ENCODE assay signal across 14 cellular contexts in the genomic region with DNA sequence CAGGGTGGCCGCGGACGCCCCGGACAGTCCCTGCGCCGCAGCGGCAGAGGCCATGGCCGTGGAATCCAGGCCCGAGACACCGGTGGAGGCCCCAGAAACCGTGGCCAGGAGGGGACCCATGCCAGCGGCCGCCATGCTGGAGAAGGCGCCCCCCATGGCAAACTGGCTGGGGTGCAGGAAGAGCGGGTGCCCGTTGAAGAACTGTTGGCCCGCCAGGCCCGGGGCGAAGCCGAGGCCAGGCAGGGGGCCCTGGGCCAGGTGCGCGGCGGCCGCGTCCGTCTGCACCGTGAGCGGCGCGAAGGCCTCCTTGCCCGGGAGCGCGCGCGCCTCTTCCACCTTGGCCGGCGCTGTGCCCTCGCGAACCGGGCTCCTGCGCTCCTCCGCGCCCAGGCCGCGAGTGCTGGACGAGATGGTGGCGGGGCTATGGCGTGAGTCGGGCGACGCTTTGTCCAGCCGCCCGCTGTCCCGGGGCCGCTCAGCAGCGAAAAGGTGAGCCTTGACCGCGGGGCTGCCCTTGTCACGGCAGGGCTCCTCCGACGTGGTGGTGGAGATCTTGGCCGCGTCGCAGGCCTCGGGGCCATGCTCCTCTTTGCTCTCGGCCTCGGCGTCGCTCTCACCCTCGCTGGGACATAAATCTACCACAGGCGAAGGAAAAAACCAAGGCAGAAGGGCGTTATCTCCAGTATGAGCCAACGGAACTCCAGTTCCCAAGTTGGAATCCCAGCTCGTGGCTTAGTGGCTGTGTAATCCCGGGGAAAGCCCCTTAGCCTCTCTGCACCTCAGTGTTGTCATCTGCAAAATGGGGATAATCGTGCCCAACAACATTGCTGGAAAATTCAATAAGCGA. TPM values are rescaled to one million over a fixed set of nuclear protein-coding genes. Genes with fewer than 3 reads are reported as not detected.
A peak's percentile ranks its signal among the peaks of the same experiment; 100 is the strongest.
DNase-seq lines count a peak whose midpoint lies in the region; ATAC-seq and TF ChIP-seq lines count a peak whose summit lies in the region.
"Had no signal": no experiment of that assay in that cellular context is flagged by ENCODE, and none has a peak within 500 bp of the region (broad histone marks: within the 10 kb centered on the region; RNA-seq: fewer than 3 reads in every experiment).

No MANE protein-coding gene starts in this region.

- 12% methylated on average over 23 of the region's 77 CpGs; no CpG with 5 or more reads in 1 of the 2 experiments for WGBS in IMR-90 (ENCODE audit: extremely low coverage in 2 of 2, insufficient read length in 1 of 2), 2 experiments
- WGBS in neuronal stem cell (ENCODE audit: extremely low coverage in 2 of 2, insufficient read length in 2 of 2, insufficient replicate concordance in 1 of 2), 2 donors = no CpG with 5 or more reads among the region's 77 CpGs
- 68 to 89% methylated on average over 13 to 29 of the region's 77 CpGs for WGBS in esophagus squamous epithelium, 2 donors

- peak overlapping the region; percentile 58 for H4K91ac ChIP-seq in IMR-90 (ENCODE audit: insufficient read depth, low read depth, low read length)
- no peak overlapping the region for H4K91ac ChIP-seq in neuronal stem cell (ENCODE audit: low read depth, low read length, poor library complexity)

- peak overlapping the region; percentile 64 for H3K4me3 ChIP-seq in BE2C (ENCODE audit: low read depth, low read length)
- H3K4me3 ChIP-seq in IMR-90 (ENCODE audit: insufficient read depth, low read depth, low read length) = peak overlapping the region; percentile 17
- H3K4me3 ChIP-seq in neuronal stem cell (ENCODE audit: low read length in 2 of 2) = peak overlapping the region in 1 of 2 donors; percentile 59
- no peak overlapping the region for H3K4me3 ChIP-seq in esophagus squamous epithelium
- no peak overlapping the region for H3K4me3 ChIP-seq in MM.1S (ENCODE audit: low read length)

- in situ Hi-C loops in IMR-90 (cut with MboI; ENCODE audit: low sequenced_read_pairs) = loop anchor here (5.0 kb wide), 2 partner anchors 272 to 1083 kb away; no protein-coding TSS in a partner anchor

- H3K4me3 Mint-ChIP-seq in activated naive CD4-positive, alpha-beta T cell treated with anti-CD3 and anti-CD28 coated beads for 36 hours = no peak overlapping the region
- H3K4me3 Mint-ChIP-seq: stimulated activated naive B cell treated with anti-CD40 and anti-IgM and Interleukin-4, amounts not matched to agents 10 μg/mL and 1 μg/mL and 100 μg/mL, for 72 hours had no signal

- H2BK120ac ChIP-seq in IMR-90 (ENCODE audit: low read depth, low read length) = peak overlapping the region; percentile 71
- no peak overlapping the region for H2BK120ac ChIP-seq in neuronal stem cell (ENCODE audit: low read depth, low read length)

- peaks cover 80% of the 10 kb centered on the region for H3K27me3 Mint-ChIP-seq in activated naive CD4-positive, alpha-beta T cell treated with anti-CD3 and anti-CD28 coated beads for 36 hours (ENCODE audit: low read depth)

- H3K27me3 ChIP-seq in BE2C = no peaks in the 10 kb centered on the region
- no peaks in the 10 kb centered on the region for H3K27me3 ChIP-seq in IMR-90 (ENCODE audit: control insufficient read depth, insufficient read depth, low read length)
- H3K27me3 ChIP-seq in foreskin keratinocyte = no peaks in the 10 kb centered on the region
- H3K27me3 ChIP-seq in neuronal stem cell (ENCODE audit: control insufficient read depth in 3 of 3, insufficient read depth in 3 of 3, low read depth in 1 of 3, low read length in 3 of 3) = peaks cover 45 to 100% (median 97%) of the 10 kb centered on the region in 3 experiments
- H3K27me3 ChIP-seq in esophagus squamous epithelium = peaks cover 0 to 63% (median 0%) of the 10 kb centered on the region in 4 donors
- peaks cover 11% of the 10 kb centered on the region for H3K27me3 ChIP-seq in MM.1S (replicated peaks; ENCODE audit: insufficient read depth, low read length)

- intact Hi-C loops in IMR-90 (cut with micrococcal nuclease) (loop anchor here (5.0 kb wide), 1 partner anchor 272 kb away; no protein-coding TSS in a partner anchor), esophagus squamous epithelium (cut with DNase I) (no loop called here)
- intact Hi-C loops in activated naive CD4-positive, alpha-beta T cell treated with anti-CD3 and anti-CD28 coated beads for 36 hours (cut with micrococcal nuclease) = no loop called here

- CTCF ChIA-PET in IMR-90 (lab: Yijun Ruan, JAX) = interaction anchor here (1.2 to 1.4 kb wide), 2 partner anchors 10 to 1079 kb away, joined by 3 to 5 read pairs; a partner anchor contains a TSS
- CTCF ChIA-PET in activated naive CD4-positive, alpha-beta T cell treated with anti-CD3 and anti-CD28 coated beads for 36 hours (lab: Charles Lee) = interaction anchor here (1.6 kb wide), 1 partner anchor 12 kb away, joined by 5 read pairs; no protein-coding TSS in a partner anchor

- H3K36me3 ChIP-seq in BE2C = peaks cover 89% of the 10 kb centered on the region
- peaks cover 59% of the 10 kb centered on the region for H3K36me3 ChIP-seq in IMR-90 (ENCODE audit: control insufficient read depth, insufficient read depth, low read length)
- no peaks in the 10 kb centered on the region for H3K36me3 ChIP-seq in neuronal stem cell (replicated peaks in 1 of 2; ENCODE audit: control insufficient read depth in 2 of 2, insufficient read depth in 2 of 2, low read length in 2 of 2)
- peaks cover 0 to 41% (median 0%) of the 10 kb centered on the region in 3 donors for H3K36me3 ChIP-seq in esophagus squamous epithelium
- H3K36me3 ChIP-seq in MM.1S (replicated peaks; ENCODE audit: insufficient read depth, low read length) = no peaks in the 10 kb centered on the region

- POLR2A ChIA-PET in IMR-90 (lab: Charles Lee; ENCODE audit: unreplicated experiment) = interaction anchor here (0.6 to 2.1 kb wide), 2 partner anchors 10 to 99 kb away, joined by 3 to 6 read pairs; a partner anchor contains a TSS

- peak overlapping the region; percentile 66; the same call in 1 of the 2 replicates for H3K56ac ChIP-seq in IMR-90 (ENCODE audit: extremely low read depth, insufficient read depth, low read length)

- H3K79me2 ChIP-seq in MM.1S (ENCODE audit: low read length) = no peaks in the 10 kb centered on the region

- no peak overlapping the region for H2AK9ac ChIP-seq in IMR-90 (replicated peaks; ENCODE audit: low read depth, low read length, poor library complexity)

- H3K79me1 ChIP-seq in IMR-90 (ENCODE audit: low read depth in 1 of 2, low read length in 2 of 2) (peaks cover 0 to 10% of the 10 kb centered on the region in 2 experiments; a peak in 1 of 4 replicates), neuronal stem cell (ENCODE audit: low read depth, low read length) (no peaks in the 10 kb centered on the region)

- no peaks in the 10 kb centered on the region for H3K9me2 ChIP-seq in MM.1S (replicated peaks; ENCODE audit: insufficient read depth, low read length)

- TF ChIP-seq POLR2A in IMR-90 (IDR thresholded peaks at IDR 0.05; ENCODE audit: low read depth, low read length) = peak; percentile 42; the same call in 1 of the 2 replicates
- TF ChIP-seq POLR2A in esophagus squamous epithelium (IDR thresholded peaks at IDR 0.05) = no peak

- peak overlapping the region; percentile 17 for H2AFZ ChIP-seq in IMR-90 (replicated peaks; ENCODE audit: low read length, poor library complexity)
- H2AFZ ChIP-seq in neuronal stem cell (ENCODE audit: low read length) = peak overlapping the region; percentile 17
- H2AFZ ChIP-seq in MM.1S (ENCODE audit: low read length) = no peak overlapping the region

- H3K9ac ChIP-seq in IMR-90 (ENCODE audit: low read depth, low read length) = peak overlapping the region; percentile 79
- no peak overlapping the region for H3K9ac ChIP-seq in neuronal stem cell (ENCODE audit: low read depth, low read length, poor library complexity)
- no peak overlapping the region for H3K9ac ChIP-seq in MM.1S (ENCODE audit: low read length)

- peak; percentile 47 for DNase-seq in BE2C
- DNase-seq in IMR-90 = peak; percentile 64
- DNase-seq in foreskin keratinocyte = peak in 1 of 2 donors; percentile 50
- peak; percentile 21 for DNase-seq in neuronal stem cell (ENCODE audit: low spot score)
- DNase-seq in esophagus squamous epithelium (lab: John Stamatoyannopoulos, UW) = no peak
- no peak for DNase-seq in activated naive CD4-positive, alpha-beta T cell treated with anti-CD3 and anti-CD28 coated beads for 36 hours
- no peak for DNase-seq in MM.1S
- DNase-seq: effector memory CD4-positive, alpha-beta T cell; GOT3; Kasumi-1; naive B cell; NCI-H1694 treated with DMSO at 0.1 percent for 48 hours; stimulated activated naive B cell treated with anti-CD40 and anti-IgM and Interleukin-4, amounts not matched to agents 10 μg/mL and 1 μg/mL and 100 μg/mL, for 72 hours had no signal

- no peak for TF ChIP-seq RAD21 in IMR-90 (IDR thresholded peaks at IDR 0.05; ENCODE audit: low read length)

- no peak overlapping the region for H2BK20ac ChIP-seq in IMR-90 (ENCODE audit: low read depth, low read length)

- H2BK5ac ChIP-seq in IMR-90 (ENCODE audit: low read depth, low read length, poor library complexity, severe bottlenecking) = peak overlapping the region; percentile 89
- H2BK5ac ChIP-seq in neuronal stem cell (ENCODE audit: low read length) = no peak overlapping the region

- H3K36me3 Mint-ChIP-seq in activated naive CD4-positive, alpha-beta T cell treated with anti-CD3 and anti-CD28 coated beads for 36 hours (ENCODE audit: low read depth) = peaks cover 2% of the 10 kb centered on the region
- H3K36me3 Mint-ChIP-seq: naive B cell; stimulated activated naive B cell treated with anti-CD40 and anti-IgM and Interleukin-4, amounts not matched to agents 10 μg/mL and 1 μg/mL and 100 μg/mL, for 72 hours had no signal

- peak overlapping the region; percentile 78 for H3K4ac ChIP-seq in IMR-90 (ENCODE audit: low read depth, low read length)
- no peak overlapping the region for H3K4ac ChIP-seq in neuronal stem cell (ENCODE audit: low read length)

- H4K5ac ChIP-seq in IMR-90 (ENCODE audit: low read depth, low read length) = peak overlapping the region; percentile 73

- H3K4me1 ChIP-seq in BE2C (peaks cover 23% of the 10 kb centered on the region), IMR-90 (ENCODE audit: control insufficient read depth, insufficient read depth, low read length) (peaks cover 16% of the 10 kb centered on the region), foreskin keratinocyte (peaks cover 55% of the 10 kb centered on the region), neuronal stem cell (ENCODE audit: control insufficient read depth in 2 of 2, insufficient read depth in 1 of 2, low read depth in 1 of 2, low read length in 2 of 2) (no peaks in the 10 kb centered on the region), esophagus squamous epithelium (peaks cover 0 to 24% (median 0%) of the 10 kb centered on the region in 3 donors), MM.1S (ENCODE audit: low read length) (no peaks in the 10 kb centered on the region)

- peak overlapping the region; percentile 80 for H3K18ac ChIP-seq in IMR-90 (ENCODE audit: low read depth, low read length)
- peak overlapping the region; percentile 55 for H3K18ac ChIP-seq in neuronal stem cell (ENCODE audit: low read length)

- TF ChIP-seq CTCF in BE2C (IDR thresholded peaks at IDR 0.05; ENCODE audit: low read depth, low read length) (no peak), IMR-90 (conservative IDR thresholded peaks at IDR 0.05; ENCODE audit: low read depth, low read length) (no peak), foreskin keratinocyte (conservative IDR thresholded peaks at IDR 0.05) (no peak), esophagus squamous epithelium (IDR thresholded peaks at IDR 0.05) (no peak), MM.1S (IDR thresholded peaks at IDR 0.05; ENCODE audit: low read length) (no peak)

- no peaks in the 10 kb centered on the region for H3K9me3 Mint-ChIP-seq in activated naive CD4-positive, alpha-beta T cell treated with anti-CD3 and anti-CD28 coated beads for 36 hours
- H3K9me3 Mint-ChIP-seq: stimulated activated naive B cell treated with anti-CD40 and anti-IgM and Interleukin-4, amounts not matched to agents 10 μg/mL and 1 μg/mL and 100 μg/mL, for 72 hours had no signal

- H3K14ac ChIP-seq in IMR-90 (replicated peaks; ENCODE audit: low read depth, low read length) (peak overlapping the region; percentile 74), neuronal stem cell (ENCODE audit: low read length) (no peak overlapping the region)

- H3K23ac ChIP-seq in IMR-90 (ENCODE audit: low read depth, low read length) = peak overlapping the region; percentile 95
- peak overlapping the region; percentile 67 for H3K23ac ChIP-seq in neuronal stem cell (ENCODE audit: low read depth, low read length, poor library complexity)

- H2BK15ac ChIP-seq in IMR-90 (ENCODE audit: low read depth, low read length) = no peak overlapping the region; the same call in 2 of the 3 replicates
- H2BK15ac ChIP-seq in neuronal stem cell (ENCODE audit: low read length) = no peak overlapping the region

- H2AK5ac ChIP-seq in IMR-90 (ENCODE audit: low read depth, low read length) = peak overlapping the region; percentile 56; the same call in 1 of the 2 replicates
- H2AK5ac ChIP-seq in neuronal stem cell (ENCODE audit: low read depth, low read length) = peak overlapping the region; percentile 29

- no peaks in the 10 kb centered on the region for H3K9me1 ChIP-seq in IMR-90 (ENCODE audit: insufficient read depth, low read length)

- peak overlapping the region; percentile 52 to 84 for H4K8ac ChIP-seq in IMR-90 (ENCODE audit: low read depth in 2 of 2, low read length in 2 of 2)
- H4K8ac ChIP-seq in neuronal stem cell (ENCODE audit: low read depth, low read length) = no peak overlapping the region

- H3K9me3 ChIP-seq in BE2C (no peaks in the 10 kb centered on the region), IMR-90 (ENCODE audit: control insufficient read depth, insufficient read depth, low read length) (no peaks in the 10 kb centered on the region), neuronal stem cell (replicated peaks in 1 of 2; ENCODE audit: control insufficient read depth in 2 of 2, insufficient read depth in 1 of 2, low read depth in 1 of 2, low read length in 2 of 2) (no peaks in the 10 kb centered on the region), esophagus squamous epithelium (no peaks in the 10 kb centered on the region), MM.1S (replicated peaks; ENCODE audit: insufficient read depth, low read length) (no peaks in the 10 kb centered on the region)

- BruUV-seq in IMR-90 (replicated peaks; lab: Mats Ljungman, UMichigan) = no TSS peak

- no peaks in the 10 kb centered on the region for H3K4me1 Mint-ChIP-seq in activated naive CD4-positive, alpha-beta T cell treated with anti-CD3 and anti-CD28 coated beads for 36 hours (ENCODE audit: low read depth)

- dilution Hi-C loops in IMR-90 (cut with HindIII; ENCODE audit: low sequenced_read_pairs, unreplicated experiment) = no loop called here

- ATAC-seq in IMR-90 (ENCODE audit: low read depth) (no peak), foreskin keratinocyte (no peak), HG02610 (IDR thresholded peaks at IDR 0.05; ENCODE audit: unreplicated experiment) (no peak)
- ATAC-seq: stimulated activated naive B cell treated with anti-CD40 and anti-IgM and Interleukin-4, amounts not matched to agents 10 μg/mL and 1 μg/mL and 100 μg/mL, for 72 hours had no signal

- H3K27ac Mint-ChIP-seq in activated naive CD4-positive, alpha-beta T cell treated with anti-CD3 and anti-CD28 coated beads for 36 hours = no peak overlapping the region
- H3K27ac Mint-ChIP-seq: naive B cell; stimulated activated naive B cell treated with anti-CD40 and anti-IgM and Interleukin-4, amounts not matched to agents 10 μg/mL and 1 μg/mL and 100 μg/mL, for 72 hours had no signal

- H3K4me2 ChIP-seq in IMR-90 (ENCODE audit: low read depth, low read length) = peak overlapping the region; percentile 56
- H3K4me2 ChIP-seq in neuronal stem cell (ENCODE audit: insufficient read depth, low read length, poor library complexity, severe bottlenecking) = no peak overlapping the region
- H3K4me2 ChIP-seq in MM.1S (ENCODE audit: low read depth, low read length) = no peak overlapping the region

- no peak overlapping the region for H2BK12ac ChIP-seq in neuronal stem cell (ENCODE audit: low read length)

- no peaks in the 10 kb centered on the region for H3F3A ChIP-seq in MM.1S (ENCODE audit: insufficient read depth, low read length)

- H4K20me1 ChIP-seq in IMR-90 (ENCODE audit: insufficient read depth, low read length) (peaks cover 11% of the 10 kb centered on the region), MM.1S (ENCODE audit: insufficient read depth, low read length) (no peaks in the 10 kb centered on the region)

- H3K27ac ChIP-seq in IMR-90 (ENCODE audit: insufficient read depth, low read length) (peak overlapping the region; percentile 92), foreskin keratinocyte (peak overlapping the region; percentile 48), neuronal stem cell (replicated peaks; ENCODE audit: low read length) (no peak overlapping the region), esophagus squamous epithelium (no peak overlapping the region), MM.1S (ENCODE audit: low read length) (no peak overlapping the region)

RNA-seq across cellular contexts. Expression of a gene that starts 9.6 kb away (rescaled TPM):
- 60.5 TPM for polyA plus RNA-seq in BE2C (2012; ENCODE audit: insufficient read depth, insufficient read length, low read depth)
- total RNA-seq in IMR-90 (2012; rRNA removed) = 15.8 and 18.6 TPM in 2 replicates
- polyA plus RNA-seq in IMR-90 (2012; rRNA removed) = 40.5 and 44.9 TPM in 2 replicates
- polyA plus RNA-seq in IMR-90 (2012; cell fraction: cytosol; rRNA removed) = 13.1 and 30.1 TPM in 2 replicates
- polyA plus RNA-seq in IMR-90 (2012; cell fraction: nucleus; rRNA removed; ENCODE audit: low replicate concordance) = 165 and 239 TPM in 2 replicates
- total RNA-seq in foreskin keratinocyte = 25.1 and 33.5 TPM in 2 replicates
- 10.3 and 11.9 TPM in 2 replicates for polyA plus RNA-seq in foreskin keratinocyte
- not detected for polyA plus RNA-seq in neuronal stem cell (2013, experiment 1 of 2)
- polyA plus RNA-seq in neuronal stem cell (2013, experiment 2 of 2) = not detected
- total RNA-seq in esophagus squamous epithelium = 1 to 10 TPM; 2.0 to 2.5 (median 2.4) TPM
- not detected for total RNA-seq in activated naive CD4-positive, alpha-beta T cell treated with anti-CD3 and anti-CD28 coated beads for 36 hours

Comparison
In these comparisons a context has a peak if more than half of its experiments do, and no peak if none do; other contexts are left out.
1. DNase-seq: peak in BE2C (single experiment), IMR-90 (single experiment) and neuronal stem cell (single experiment); none in esophagus squamous epithelium (single experiment), activated naive CD4-positive, alpha-beta T cell treated with anti-CD3 and anti-CD28 coated beads for 36 hours (single experiment) and MM.1S (single experiment).
2. H3K4me3 ChIP-seq: peak in BE2C (single experiment) and IMR-90 (single experiment); none in esophagus squamous epithelium (0 of 4) and MM.1S (single experiment).
3. H3K27ac ChIP-seq: peak in IMR-90 (single experiment) and foreskin keratinocyte (single experiment); none in neuronal stem cell (single experiment), esophagus squamous epithelium (0 of 4) and MM.1S (single experiment).